In the genomic region with DNA sequence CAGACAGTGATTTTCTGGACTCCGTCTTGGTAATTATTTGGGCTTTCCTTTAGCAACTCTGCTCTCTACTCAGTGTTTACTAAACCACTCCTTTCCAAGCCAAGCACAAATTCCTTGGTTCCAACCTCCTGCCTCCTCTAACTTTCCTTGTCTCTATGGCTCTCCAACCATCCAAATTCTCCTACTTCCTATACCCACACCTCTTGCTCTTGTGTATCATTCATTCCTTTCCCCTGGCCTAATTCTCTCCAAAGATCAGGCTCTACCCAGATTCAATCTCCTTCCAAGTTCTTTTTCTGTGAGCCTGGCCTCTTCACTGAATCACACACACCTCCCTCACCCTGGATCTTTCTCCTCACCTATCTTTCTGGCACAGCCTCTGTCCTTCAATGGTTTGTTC, we compare ENCODE assay signal across 9 cellular contexts. TPM values are rescaled to one million over a fixed set of nuclear protein-coding genes. Genes with fewer than 3 reads are reported as not detected.
A peak's percentile ranks its signal among the peaks of the same experiment; 100 is the strongest.
DNase-seq lines count a peak whose midpoint lies in the region; ATAC-seq, FAIRE-seq and TF ChIP-seq lines count a peak whose summit lies in the region.
"Had no signal": no experiment of that assay in that cellular context is flagged by ENCODE, and none has a peak within 500 bp of the region (broad histone marks: within the 10 kb centered on the region; RNA-seq: fewer than 3 reads in every experiment).

No MANE protein-coding gene starts in this region.

- peaks cover 2% of the 10 kb centered on the region for H3K9me1 ChIP-seq in keratinocyte (ENCODE audit: control insufficient read depth, extremely low read depth, insufficient read depth, low read length)

- H3K79me2 ChIP-seq in keratinocyte (ENCODE audit: control insufficient read depth, insufficient read depth, low read length): peaks cover 17% of the 10 kb centered on the region

- H3K4me1 ChIP-seq in heart left ventricle: peaks cover 0 to 27% (median 16%) of the 10 kb centered on the region in 12 donors
- H3K4me1 ChIP-seq in keratinocyte (ENCODE audit: control insufficient read depth, extremely low read depth, insufficient read depth, low read length): peaks cover 8% of the 10 kb centered on the region
- H3K4me1 ChIP-seq in transverse colon: peaks cover 7 to 21% (median 14%) of the 10 kb centered on the region in 4 donors

- CTCF ChIA-PET in activated CD4-positive, alpha-beta memory T cell treated with anti-CD3 and anti-CD28 coated beads, Interleukin-2, amount 10 ng/mL, durations not matched to agents 7 days and 5 days (lab: Charles Lee): interaction anchor here (5.0 to 5.9 kb wide), 2 partner anchors 9 to 12 kb away, joined by 39 to 48 read pairs; partner anchors contain the start of genes ACAP1 and GPS2

- no peak overlapping the region for H2AFZ ChIP-seq in keratinocyte (ENCODE audit: control insufficient read depth, low read length)

- dilution Hi-C loops in keratinocyte (cut with MboI; ENCODE audit: extremely low pct_ligation_motif_present, low sequenced_read_pairs): no loop called here

- peak overlapping the region; percentile 41 for H3K27ac Mint-ChIP-seq in activated CD4-positive, alpha-beta memory T cell treated with anti-CD3 and anti-CD28 coated beads, Interleukin-2, amount 10 ng/mL, durations not matched to agents 7 days and 5 days

- peak overlapping the region; percentile 91 for H3K9ac ChIP-seq in keratinocyte (ENCODE audit: control insufficient read depth, extremely low read depth, insufficient read depth, low read length)

- DNase-seq in heart left ventricle (no peak), left cardiac atrium (no peak), keratinocyte (ENCODE audit: low read depth, low spot score) (no peak), transverse colon (no peak), NK-92 (lab: John Stamatoyannopoulos, UW; ENCODE audit: unreplicated experiment) (no peak)
- no peak for DNase-seq in activated CD4-positive, alpha-beta memory T cell treated with anti-CD3 and anti-CD28 coated beads, Interleukin-2, amount 10 ng/mL, durations not matched to agents 7 days and 5 days
- DNase-seq: SHP77 had no signal

- H3K27ac ChIP-seq in heart left ventricle (peak overlapping the region in 1 of 12 donors; percentile 88), keratinocyte (ENCODE audit: control insufficient read depth, insufficient read depth, low read length) (no peak overlapping the region), transverse colon (peak overlapping the region in 3 of 4 donors; percentile 90 to 93 (median 91))

- H3K4me1 Mint-ChIP-seq in activated CD4-positive, alpha-beta memory T cell treated with anti-CD3 and anti-CD28 coated beads, Interleukin-2, amount 10 ng/mL, durations not matched to agents 7 days and 5 days: peaks cover 47% of the 10 kb centered on the region

- H3K9me3 Mint-ChIP-seq in activated CD4-positive, alpha-beta memory T cell treated with anti-CD3 and anti-CD28 coated beads, Interleukin-2, amount 10 ng/mL, durations not matched to agents 7 days and 5 days: no peaks in the 10 kb centered on the region

- H3K36me3 Mint-ChIP-seq in activated CD4-positive, alpha-beta memory T cell treated with anti-CD3 and anti-CD28 coated beads, Interleukin-2, amount 10 ng/mL, durations not matched to agents 7 days and 5 days (ENCODE audit: low read depth): peaks cover 4% of the 10 kb centered on the region

- no peak for TF ChIP-seq EP300 in transverse colon (IDR thresholded peaks at IDR 0.05; ENCODE audit: low read depth)

- POLR2A ChIA-PET in activated CD4-positive, alpha-beta memory T cell treated with anti-CD3 and anti-CD28 coated beads, Interleukin-2, amount 10 ng/mL, durations not matched to agents 7 days and 5 days (lab: Charles Lee): interaction anchor here (1.6 to 2.8 kb wide), 5 partner anchors 10 to 21 kb away, joined by 4 to 45 read pairs (median 16); partner anchors contain the start of genes ACAP1 and GPS2

- no peaks in the 10 kb centered on the region for H3K27me3 Mint-ChIP-seq in activated CD4-positive, alpha-beta memory T cell treated with anti-CD3 and anti-CD28 coated beads, Interleukin-2, amount 10 ng/mL, durations not matched to agents 7 days and 5 days

- H3K36me3 ChIP-seq in heart left ventricle (peaks cover 0 to 39% (median 34%) of the 10 kb centered on the region in 9 donors), keratinocyte (ENCODE audit: control insufficient read depth in 2 of 2, extremely low read depth in 1 of 2, insufficient read depth in 2 of 2, low read length in 2 of 2) (peaks cover 25 to 36% of the 10 kb centered on the region in 2 experiments), transverse colon (peaks cover 0 to 6% (median 0%) of the 10 kb centered on the region in 4 donors)

- TF ChIP-seq CTCF in heart left ventricle (IDR thresholded peaks at IDR 0.05) (no peak), keratinocyte (optimal IDR thresholded peaks at IDR 0.05 in 1 of 3, IDR thresholded peaks at IDR 0.05 in 1 of 3, conservative IDR thresholded peaks at IDR 0.05 in 1 of 3; ENCODE audit: extremely low read depth in 1 of 3, insufficient read depth in 2 of 3, low read length in 3 of 3) (no peak), transverse colon (IDR thresholded peaks at IDR 0.05) (no peak)

- WGBS in heart left ventricle, 4 donors: 78 to 86% (median 84%) methylated on average over 1 of the region's 1 CpG
- WGBS in transverse colon (ENCODE audit: low coverage in 1 of 2), 2 donors: 86 to 88% methylated on average over 1 of the region's 1 CpG

- intact Hi-C loops in heart left ventricle (cut with DNase I) (loop anchor here in 1 of 10 donors (2.0 kb wide), 1 partner anchor 19 kb away; no protein-coding TSS in a partner anchor), left cardiac atrium (cut with DNase I) (no loop called here), transverse colon (cut with DNase I; ENCODE audit: low total_unique reads) (no loop called here)

- no peaks in the 10 kb centered on the region for H3K27me3 ChIP-seq in heart left ventricle
- no peaks in the 10 kb centered on the region for H3K27me3 ChIP-seq in keratinocyte (ENCODE audit: control insufficient read depth, extremely low read depth, insufficient read depth, low read length)
- no peaks in the 10 kb centered on the region for H3K27me3 ChIP-seq in transverse colon

- no peaks in the 10 kb centered on the region for H3K9me3 ChIP-seq in heart left ventricle
- H3K9me3 ChIP-seq in keratinocyte (ENCODE audit: control insufficient read depth, low read depth, low read length): no peaks in the 10 kb centered on the region
- H3K9me3 ChIP-seq in transverse colon: no peaks in the 10 kb centered on the region

- TF ChIP-seq POLR2A in heart left ventricle (IDR thresholded peaks at IDR 0.05) (no peak), transverse colon (IDR thresholded peaks at IDR 0.05) (no peak)

- in situ Hi-C loops in transverse colon (cut with MboI; ENCODE audit: low pct_ligation_motif_present in 1 of 4, low pct_unique_long_range_greater_than_20kb in 1 of 4, low sequenced_read_pairs in 3 of 4): loop anchor here in 1 of 4 donors (25.0 kb wide), 1 partner anchor 291 kb away; the partner anchor contains the start of genes SLC16A11 and SLC16A13

- no peak for FAIRE-seq in keratinocyte (lab: Jason Lieb, UNC)

- peak overlapping the region; percentile 85 for H3K4me3 Mint-ChIP-seq in activated CD4-positive, alpha-beta memory T cell treated with anti-CD3 and anti-CD28 coated beads, Interleukin-2, amount 10 ng/mL, durations not matched to agents 7 days and 5 days

- peak overlapping the region; percentile 91 for H3K4me2 ChIP-seq in keratinocyte (ENCODE audit: control insufficient read depth, extremely low read depth, insufficient read depth, low read depth, low read length)

- no peaks in the 10 kb centered on the region for H4K20me1 ChIP-seq in keratinocyte (ENCODE audit: control insufficient read depth, extremely low read depth, insufficient read depth, low read length)

- H3K4me3 ChIP-seq in heart left ventricle (peak overlapping the region in 9 of 12 donors; percentile 79 to 95 (median 92)), keratinocyte (ENCODE audit: control insufficient read depth in 2 of 3, extremely low read depth in 1 of 3, insufficient read depth in 2 of 3, low read depth in 1 of 3, low read length in 3 of 3) (peak overlapping the region; percentile 85 to 95 (median 90)), transverse colon (peak overlapping the region in 1 of 4 donors; percentile 82)

- ATAC-seq in heart left ventricle (no peak), left cardiac atrium (no peak), HG02678 (IDR thresholded peaks at IDR 0.05; ENCODE audit: unreplicated experiment) (no peak), HG02884 (IDR thresholded peaks at IDR 0.05; ENCODE audit: unreplicated experiment) (no peak)

RNA-seq across cellular contexts. Expression of gene NEURL4, which starts 1.1 kb away (rescaled TPM):
- total RNA-seq in heart left ventricle: 10 to 100 TPM; 13.6 to 39.2 (median 27.6) TPM
- polyA plus RNA-seq in heart left ventricle: 10 to 100 TPM; 23.0 to 29.6 TPM
- total RNA-seq in left cardiac atrium: 10 to 100 TPM; 24.8 to 38.8 TPM
- 10 to 100 TPM; 28.4 to 31.2 TPM for total RNA-seq in activated CD4-positive, alpha-beta memory T cell treated with anti-CD3 and anti-CD28 coated beads, Interleukin-2, amount 10 ng/mL, durations not matched to agents 7 days and 5 days
- polyA plus RNA-seq in keratinocyte: 11.3 to 18.9 TPM (median 13.5 TPM) in 3 replicates
- 6.3 TPM for polyA plus RNA-seq in keratinocyte (2011; ENCODE audit: low read depth)
- 4.4 and 4.9 TPM in 2 replicates for polyA plus RNA-seq in keratinocyte (2011; cell fraction: cytosol; rRNA removed)
- polyA plus RNA-seq in keratinocyte (2011; cell fraction: nucleus; rRNA removed): 70.5 and 88.4 TPM in 2 replicates
- 12.4 and 13.1 TPM in 2 replicates for polyA plus RNA-seq in keratinocyte (2012; ENCODE audit: low replicate concordance)
- polyA minus RNA-seq in keratinocyte: 12.5 to 33.7 TPM (median 17.8 TPM) in 3 replicates
- polyA minus RNA-seq in keratinocyte (2011; cell fraction: cytosol; rRNA and poly(A)+ RNA removed): 6.1 TPM
- polyA minus RNA-seq in keratinocyte (2011; cell fraction: nucleus; rRNA and poly(A)+ RNA removed): 32.3 TPM in 2 replicates
- total RNA-seq in transverse colon: 100 to 1,000 TPM in 1 of 4 donors, 10 to 100 TPM in 3; 27.8 to 109 (median 35.0) TPM

RNA-seq across cellular contexts. Expression of gene ACAP1, which starts 8.3 kb away (rescaled TPM):
- total RNA-seq in heart left ventricle: 10 to 100 TPM in 5 of 9 donors, 1 to 10 TPM in 3, under 1 TPM in 1; 0.88 to 24.2 (median 16.4) TPM
- 1 to 10 TPM; 2.6 to 6.1 TPM for polyA plus RNA-seq in heart left ventricle
- total RNA-seq in left cardiac atrium: 10 to 100 TPM; 19.0 to 20.4 TPM
- 100 to 1,000 TPM; 682 to 709 TPM for total RNA-seq in activated CD4-positive, alpha-beta memory T cell treated with anti-CD3 and anti-CD28 coated beads, Interleukin-2, amount 10 ng/mL, durations not matched to agents 7 days and 5 days
- polyA plus RNA-seq in keratinocyte: 0.33 to 3.1 TPM (median 1.7 TPM) in 3 replicates
- 0.87 TPM for polyA plus RNA-seq in keratinocyte (2011; ENCODE audit: low read depth)
- 0.27 and 1.1 TPM in 2 replicates for polyA plus RNA-seq in keratinocyte (2011; cell fraction: cytosol; rRNA removed)
- polyA plus RNA-seq in keratinocyte (2011; cell fraction: nucleus; rRNA removed): 0.22 and 0.29 TPM in 2 replicates
- polyA plus RNA-seq in keratinocyte (2012; ENCODE audit: low replicate concordance): 3.5 and 11.7 TPM in 2 replicates
- not detected in 3 replicates for polyA minus RNA-seq in keratinocyte
- not detected for polyA minus RNA-seq in keratinocyte (2011; cell fraction: cytosol; rRNA and poly(A)+ RNA removed)
- polyA minus RNA-seq in keratinocyte (2011; cell fraction: nucleus; rRNA and poly(A)+ RNA removed): not detected in 2 replicates
- total RNA-seq in transverse colon: 10 to 100 TPM in 2 of 4 donors, 1 to 10 TPM in 2; 4.8 to 21.0 (median 10.0) TPM

RNA-seq across cellular contexts. Expression of gene GPS2, which starts 12.8 kb away (rescaled TPM):
- 100 to 1,000 TPM in 1 of 9 donors, 10 to 100 TPM in 8; 51.0 to 118 (median 61.2) TPM for total RNA-seq in heart left ventricle
- polyA plus RNA-seq in heart left ventricle: 10 to 100 TPM; 81.6 to 88.4 TPM
- total RNA-seq in left cardiac atrium: 10 to 100 TPM; 59.3 to 63.4 TPM
- total RNA-seq in activated CD4-positive, alpha-beta memory T cell treated with anti-CD3 and anti-CD28 coated beads, Interleukin-2, amount 10 ng/mL, durations not matched to agents 7 days and 5 days: 10 to 100 TPM; 69.8 to 74.7 TPM
- 20.7 to 54.1 TPM (median 24.7 TPM) in 3 replicates for polyA plus RNA-seq in keratinocyte
- polyA plus RNA-seq in keratinocyte (2011; ENCODE audit: low read depth): 58.5 TPM
- 32.2 and 40.0 TPM in 2 replicates for polyA plus RNA-seq in keratinocyte (2011; cell fraction: cytosol; rRNA removed)
- polyA plus RNA-seq in keratinocyte (2011; cell fraction: nucleus; rRNA removed): 47.1 and 50.6 TPM in 2 replicates
- 34.3 and 42.9 TPM in 2 replicates for polyA plus RNA-seq in keratinocyte (2012; ENCODE audit: low replicate concordance)
- polyA minus RNA-seq in keratinocyte: 32.9 to 79.9 TPM (median 35.9 TPM) in 3 replicates
- polyA minus RNA-seq in keratinocyte (2011; cell fraction: cytosol; rRNA and poly(A)+ RNA removed): 21.3 TPM
- 9.5 and 11.7 TPM in 2 replicates for polyA minus RNA-seq in keratinocyte (2011; cell fraction: nucleus; rRNA and poly(A)+ RNA removed)
- total RNA-seq in transverse colon: 100 to 1,000 TPM in 3 of 4 donors, 10 to 100 TPM in 1; 96.5 to 578 (median 150) TPM

RNA-seq across cellular contexts. Expression of gene EIF5A, which starts 20.6 kb away (rescaled TPM):
- 100 to 1,000 TPM; 120 to 500 (median 257) TPM for total RNA-seq in heart left ventricle
- 100 to 1,000 TPM; 403 to 934 TPM for polyA plus RNA-seq in heart left ventricle
- total RNA-seq in left cardiac atrium: 100 to 1,000 TPM; 274 to 374 TPM
- 100 to 1,000 TPM; 419 to 420 TPM for total RNA-seq in activated CD4-positive, alpha-beta memory T cell treated with anti-CD3 and anti-CD28 coated beads, Interleukin-2, amount 10 ng/mL, durations not matched to agents 7 days and 5 days
- polyA plus RNA-seq in keratinocyte: 769 to 1,493 TPM (median 948 TPM) in 3 replicates
- polyA plus RNA-seq in keratinocyte (2011; ENCODE audit: low read depth): 1,059 TPM
- polyA plus RNA-seq in keratinocyte (2011; cell fraction: cytosol; rRNA removed): 978 and 1,013 TPM in 2 replicates
- 468 and 536 TPM in 2 replicates for polyA plus RNA-seq in keratinocyte (2011; cell fraction: nucleus; rRNA removed)
- polyA plus RNA-seq in keratinocyte (2012; ENCODE audit: low replicate concordance): 614 and 1,141 TPM in 2 replicates
- 884 to 1,075 TPM (median 1,030 TPM) in 3 replicates for polyA minus RNA-seq in keratinocyte
- 1,192 TPM for polyA minus RNA-seq in keratinocyte (2011; cell fraction: cytosol; rRNA and poly(A)+ RNA removed)
- 194 and 269 TPM in 2 replicates for polyA minus RNA-seq in keratinocyte (2011; cell fraction: nucleus; rRNA and poly(A)+ RNA removed)
- 100 to 1,000 TPM in 3 of 4 donors, 10 to 100 TPM in 1; 91.3 to 188 (median 149) TPM for total RNA-seq in transverse colon

RNA-seq across cellular contexts. Expression of gene KCTD11, which starts 24.0 kb away (rescaled TPM):
- 1 to 10 TPM; 3.4 to 9.0 (median 5.9) TPM for total RNA-seq in heart left ventricle
- 1 to 10 TPM; 6.4 to 9.6 TPM for polyA plus RNA-seq in heart left ventricle
- total RNA-seq in left cardiac atrium: 1 to 10 TPM; 5.3 to 5.9 TPM
- total RNA-seq in activated CD4-positive, alpha-beta memory T cell treated with anti-CD3 and anti-CD28 coated beads, Interleukin-2, amount 10 ng/mL, durations not matched to agents 7 days and 5 days: 1 to 10 TPM; 5.8 to 5.9 TPM
- 17.5 to 33.7 TPM (median 18.5 TPM) in 3 replicates for polyA plus RNA-seq in keratinocyte
- 5.2 TPM for polyA plus RNA-seq in keratinocyte (2011; ENCODE audit: low read depth)
- polyA plus RNA-seq in keratinocyte (2011; cell fraction: cytosol; rRNA removed): 12.7 and 13.5 TPM in 2 replicates
- 41.9 and 42.9 TPM in 2 replicates for polyA plus RNA-seq in keratinocyte (2011; cell fraction: nucleus; rRNA removed)
- polyA plus RNA-seq in keratinocyte (2012; ENCODE audit: low replicate concordance): 19.6 and 27.7 TPM in 2 replicates
- polyA minus RNA-seq in keratinocyte: 15.6 to 27.4 TPM (median 15.6 TPM) in 3 replicates
- 14.2 TPM for polyA minus RNA-seq in keratinocyte (2011; cell fraction: cytosol; rRNA and poly(A)+ RNA removed)
- polyA minus RNA-seq in keratinocyte (2011; cell fraction: nucleus; rRNA and poly(A)+ RNA removed): 13.7 and 14.8 TPM in 2 replicates
- total RNA-seq in transverse colon: 10 to 100 TPM in 1 of 4 donors, 1 to 10 TPM in 3; 1.2 to 10.8 (median 7.8) TPM

Comparison
In these comparisons a context has a peak if more than half of its experiments do, and no peak if none do; other contexts are left out.
1. RNA of gene ACAP1, which starts 8.3 kb away (total RNA-seq): 682 to 709 TPM in activated CD4-positive, alpha-beta memory T cell treated with anti-CD3 and anti-CD28 coated beads, Interleukin-2, amount 10 ng/mL, durations not matched to agents 7 days and 5 days; 19.0 to 20.4 TPM in left cardiac atrium, 0.88 to 24.2 TPM in heart left ventricle and 4.8 to 21.0 TPM in transverse colon; every median in the first group is over 10 times any median in the second.